ENCODE assay signal across 8 cellular contexts in genomic region chr6:79536615-79536968, GRCh38. TPM values are rescaled to one million over a fixed set of nuclear protein-coding genes. Genes with fewer than 3 reads are reported as not detected.
DNase-seq lines count a peak whose midpoint lies in the region; TF ChIP-seq lines count a peak whose summit lies in the region.

No MANE protein-coding gene starts in this region.

- TF ChIP-seq RAD21 in neural cell (conservative IDR thresholded peaks at IDR 0.05), result no peak

- no peaks in the 10 kb centered on the region for H3K4me1 ChIP-seq in CD8-positive, alpha-beta memory T cell (ENCODE audit: insufficient read depth, low read length)

- no peak overlapping the region for H3K4me3 Mint-ChIP-seq in CD8-positive, alpha-beta memory T cell
- no peak overlapping the region for H3K4me3 Mint-ChIP-seq in osteocyte (ENCODE audit: unreplicated experiment)

- no peak for TF ChIP-seq CTCF in neural cell (IDR thresholded peaks at IDR 0.05; ENCODE audit: poor library complexity, severe bottlenecking)
- TF ChIP-seq CTCF in osteocyte (IDR thresholded peaks at IDR 0.05), result no peak
- TF ChIP-seq CTCF in GM13977 (IDR thresholded peaks at IDR 0.05; ENCODE audit: extremely low read depth, insufficient read depth, missing control alignments), result no peak

- no peak overlapping the region for H3K27ac Mint-ChIP-seq in CD8-positive, alpha-beta memory T cell
- no peak overlapping the region for H3K27ac Mint-ChIP-seq in osteocyte (ENCODE audit: unreplicated experiment)

- peak overlapping the region; percentile 68 for H3K4me3 ChIP-seq in CD8-positive, alpha-beta memory T cell (ENCODE audit: low read length)
- peak overlapping the region; percentile 75 for H3K4me3 ChIP-seq in neural cell (ENCODE audit: low read length)

- peaks cover 70% of the 10 kb centered on the region for H3K79me2 ChIP-seq in neural cell (replicated peaks; ENCODE audit: insufficient read depth, low read length)

- DNase-seq in CD8-positive, alpha-beta memory T cell, result no peak
- DNase-seq in NCI-H69 (lab: John Stamatoyannopoulos, UW) (peak; percentile 87), epithelial cell of prostate (ENCODE audit: low read depth, low spot score) (no peak), osteocyte (ENCODE audit: extremely low spot score, unreplicated experiment) (no peak), GM13977 (ENCODE audit: low spot score) (no peak), CD1c-positive myeloid dendritic cell (ENCODE audit: extremely low spot score) (no peak)
- no peak for DNase-seq in activated CD8-positive, alpha-beta memory T cell treated with anti-CD3 and anti-CD28 coated beads, Interleukin-2, amount 50 U/mL, for 4 hours

- POLR2A ChIA-PET in CD8-positive, alpha-beta memory T cell (lab: Charles Lee), result no interaction called here

- CTCF ChIA-PET in CD8-positive, alpha-beta memory T cell (lab: Charles Lee), result no interaction called here

- H3K4me2 ChIP-seq in neural cell (ENCODE audit: low read length), result peak overlapping the region; percentile 92

- H3K27me3 Mint-ChIP-seq in CD8-positive, alpha-beta memory T cell, result peaks cover 13 to 24% of the 10 kb centered on the region in 2 donors
- H3K27me3 Mint-ChIP-seq in osteocyte (ENCODE audit: unreplicated experiment), result peaks cover 3% of the 10 kb centered on the region

- no peaks in the 10 kb centered on the region for H3K9me2 ChIP-seq in neural cell (ENCODE audit: insufficient read depth, low read length)

- H3K27me3 ChIP-seq in CD8-positive, alpha-beta memory T cell (ENCODE audit: insufficient read depth, low read length, poor library complexity, severe bottlenecking), result no peaks in the 10 kb centered on the region
- no peaks in the 10 kb centered on the region for H3K27me3 ChIP-seq in neural cell (ENCODE audit: insufficient read depth, low read depth, low read length)

- no peaks in the 10 kb centered on the region for H4K20me1 ChIP-seq in neural cell (ENCODE audit: insufficient read depth)

- no peaks in the 10 kb centered on the region for H3K4me1 Mint-ChIP-seq in CD8-positive, alpha-beta memory T cell
- H3K4me1 Mint-ChIP-seq in osteocyte (ENCODE audit: unreplicated experiment), result peaks cover 6% of the 10 kb centered on the region

- peaks cover 0 to 2% (median 0%) of the 10 kb centered on the region in 5 donors for H3K9me3 Mint-ChIP-seq in CD8-positive, alpha-beta memory T cell
- H3K9me3 Mint-ChIP-seq in osteocyte (ENCODE audit: unreplicated experiment), result no peaks in the 10 kb centered on the region

- no peaks in the 10 kb centered on the region for H3K9me3 ChIP-seq in CD8-positive, alpha-beta memory T cell (ENCODE audit: low read length)
- H3K9me3 ChIP-seq in neural cell (ENCODE audit: low read length), result no peaks in the 10 kb centered on the region

- no peaks in the 10 kb centered on the region for H3K36me3 ChIP-seq in CD8-positive, alpha-beta memory T cell (ENCODE audit: insufficient read depth, low read length)
- no peaks in the 10 kb centered on the region for H3K36me3 ChIP-seq in neural cell (ENCODE audit: insufficient read depth, low read length)

- H2AFZ ChIP-seq in neural cell (ENCODE audit: low read depth, low read length), result peak overlapping the region; percentile 57

- H3K9ac ChIP-seq in neural cell (ENCODE audit: low read length), result peak overlapping the region; percentile 74

- H3K27ac ChIP-seq in CD8-positive, alpha-beta memory T cell (ENCODE audit: low read depth, low read length), result peak overlapping the region; percentile 0
- H3K27ac ChIP-seq in epithelial cell of prostate, result peak overlapping the region; percentile 69
- H3K27ac ChIP-seq in neural cell (ENCODE audit: low read length), result peak overlapping the region; percentile 87

- H3K36me3 Mint-ChIP-seq in CD8-positive, alpha-beta memory T cell, result no peaks in the 10 kb centered on the region
- peaks cover 7% of the 10 kb centered on the region for H3K36me3 Mint-ChIP-seq in osteocyte (ENCODE audit: unreplicated experiment)

- in situ Hi-C loops in GM13977 (cut with MboI; ENCODE audit: low pct_unique_long_range_greater_than_20kb, low sequenced_read_pairs, unreplicated experiment), result no loop called here

- no peaks in the 10 kb centered on the region for H3F3A ChIP-seq in neural cell (ENCODE audit: insufficient read depth, low read length, poor library complexity, severe bottlenecking)

- no peak for TF ChIP-seq EP300 in neural cell (conservative IDR thresholded peaks at IDR 0.05; ENCODE audit: poor library complexity, severe bottlenecking)

TF ChIP-seq in neural cell, 6 proteins besides CTCF, POLR2A, EP300 and RAD21:
- no peak for TF ChIP-seq EZH2 (IDR thresholded peaks at IDR 0.05; ENCODE audit: borderline replicate concordance, insufficient read depth, low read length, poor library complexity, severe bottlenecking)
- no peak for TF ChIP-seq TAF1 (IDR thresholded peaks at IDR 0.05; ENCODE audit: low read depth)
- no peak for TF ChIP-seq MXI1 (conservative IDR thresholded peaks at IDR 0.05; ENCODE audit: poor library complexity, severe bottlenecking)
- no peak for TF ChIP-seq POLR2AphosphoS5 (IDR thresholded peaks at IDR 0.05)
- no peak for TF ChIP-seq SMC3 (conservative IDR thresholded peaks at IDR 0.05; ENCODE audit: poor library complexity)
- TF ChIP-seq REST (IDR thresholded peaks at IDR 0.05; ENCODE audit: borderline replicate concordance), result no peak

RNA-seq across cellular contexts. Expression of gene LCA5, which starts 0.6 kb away (rescaled TPM):
- total RNA-seq in CD8-positive, alpha-beta memory T cell, result under 1 TPM; 0.16 to 0.22 TPM
- polyA plus RNA-seq in CD8-positive, alpha-beta memory T cell, result 0.12 TPM
- polyA plus RNA-seq in neural cell, result 11.5 and 13.2 TPM in 2 replicates
- 30.4 and 35.1 TPM in 2 replicates for polyA minus RNA-seq in neural cell
- 4.2 and 4.3 TPM in 2 replicates for total RNA-seq in osteocyte

Comparison
In these comparisons a context has a peak if more than half of its experiments do, and no peak if none do; other contexts are left out.
1. H3K27ac ChIP-seq: peak in every context shown above with its lines; median percentile 87 in neural cell; 69 in epithelial cell of prostate; 0 in CD8-positive, alpha-beta memory T cell.